In the genomic region with DNA sequence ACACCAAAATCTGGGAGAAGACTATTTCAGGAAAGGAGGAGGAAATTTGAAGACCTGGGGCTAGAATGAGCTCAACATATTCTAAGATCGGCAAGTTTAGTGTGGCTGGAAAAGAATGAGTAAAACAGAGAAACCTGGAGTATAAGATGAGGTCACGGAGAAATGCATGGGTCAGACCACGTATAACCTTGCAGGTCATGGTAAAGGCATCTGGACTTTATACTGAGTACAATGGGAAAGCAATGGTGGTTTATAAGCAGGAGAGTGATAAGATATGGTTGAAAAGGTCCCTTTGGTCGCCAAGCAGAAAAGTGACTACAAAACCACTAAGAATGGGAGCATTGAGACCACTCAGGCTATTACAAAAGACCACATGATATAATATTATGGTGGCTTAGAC, we compare ENCODE assay signal across 28 cellular contexts.
"Had no signal": no experiment of that assay in that cellular context is flagged by ENCODE, and none has a peak within 500 bp of the region (broad histone marks: within the 10 kb centered on the region; RNA-seq: fewer than 3 reads in every experiment).

No MANE protein-coding gene starts in this region.

- H3K4me3 ChIP-seq: adrenal gland, body of pancreas, esophagus muscularis mucosa, gastroesophageal sphincter had no signal

- H3K9me3 Mint-ChIP-seq: activated CD4-positive, alpha-beta memory T cell treated with anti-CD3 and anti-CD28 coated beads, Interleukin-2, amount 10 ng/mL, durations not matched to agents 7 days and 5 days; activated CD4-positive, alpha-beta T cell treated with anti-CD3 and anti-CD28 coated beads, Interleukin-2, amount 10 ng/mL, durations not matched to agents 7 days and 5 days; activated naive CD4-positive, alpha-beta T cell treated with anti-CD3 and anti-CD28 coated beads, Interleukin-2, amount 10 ng/mL, durations not matched to agents 7 days and 5 days; activated naive CD4-positive, alpha-beta T cell treated with anti-CD3 and anti-CD28 coated beads, Interleukin-2, amount 50 U/mL, for 72 hours; activated T-cell treated with anti-CD3 and anti-CD28 coated beads, Interleukin-2, amount 50 U/mL, for 24 hours; activated T-cell treated with anti-CD3 and anti-CD28 coated beads, Interleukin-2, amount 50 U/mL, for 72 hours; effector memory CD8-positive, alpha-beta T cell had no signal

- DNase-seq: activated CD4-positive, alpha-beta memory T cell treated with anti-CD3 and anti-CD28 coated beads, Interleukin-2, amount 10 ng/mL, durations not matched to agents 7 days and 5 days; activated CD4-positive, alpha-beta T cell treated with anti-CD3 and anti-CD28 coated beads for 1 hour; activated CD4-positive, alpha-beta T cell treated with anti-CD3 and anti-CD28 coated beads for 4 hours; activated CD4-positive, alpha-beta T cell treated with anti-CD3 and anti-CD28 coated beads, Interleukin-2, amount 10 ng/mL, durations not matched to agents 7 days and 5 days; activated CD4-positive, alpha-beta T cell treated with anti-CD3 and anti-CD28 coated beads, Interleukin-2, amount 50 U/mL, for 4 hours; activated CD8-positive, alpha-beta memory T cell treated with anti-CD3 and anti-CD28 coated beads, Interleukin-2, amount 50 U/mL, for 48 hours; activated gamma-delta T cell; activated naive CD4-positive, alpha-beta T cell; activated naive CD4-positive, alpha-beta T cell treated with anti-CD3 and anti-CD28 coated beads, Interleukin-2, amount 10 ng/mL, durations not matched to agents 7 days and 5 days; activated T-cell treated with anti-CD3 and anti-CD28 coated beads for 4 hours; activated T-cell treated with anti-CD3 and anti-CD28 coated beads, Interleukin-2, amount 50 U/mL, for 24 hours; activated T-cell treated with anti-CD3 and anti-CD28 coated beads, Interleukin-2, amount 50 U/mL, for 72 hours; adrenal gland; amygdala; aorta; body of pancreas; caudate nucleus; cortex of kidney; dermis blood vessel endothelial cell; effector CD4-positive, alpha-beta T cell; effector memory CD8-positive, alpha-beta T cell; erythroblast; foreskin keratinocyte; T-helper 2 cell had no signal

- H3K27me3 ChIP-seq: adrenal gland, body of pancreas, esophagus muscularis mucosa, foreskin keratinocyte, gastroesophageal sphincter had no signal

- H3K27ac Mint-ChIP-seq: activated CD4-positive, alpha-beta memory T cell treated with anti-CD3 and anti-CD28 coated beads, Interleukin-2, amount 10 ng/mL, durations not matched to agents 7 days and 5 days; activated CD4-positive, alpha-beta T cell treated with anti-CD3 and anti-CD28 coated beads, Interleukin-2, amount 10 ng/mL, durations not matched to agents 7 days and 5 days; activated naive CD4-positive, alpha-beta T cell treated with anti-CD3 and anti-CD28 coated beads, Interleukin-2, amount 10 ng/mL, durations not matched to agents 7 days and 5 days; activated naive CD4-positive, alpha-beta T cell treated with anti-CD3 and anti-CD28 coated beads, Interleukin-2, amount 50 U/mL, for 72 hours; activated T-cell treated with anti-CD3 and anti-CD28 coated beads, Interleukin-2, amount 50 U/mL, for 24 hours; activated T-cell treated with anti-CD3 and anti-CD28 coated beads, Interleukin-2, amount 50 U/mL, for 72 hours; effector memory CD8-positive, alpha-beta T cell had no signal

- H3K27me3 Mint-ChIP-seq: activated CD4-positive, alpha-beta memory T cell treated with anti-CD3 and anti-CD28 coated beads, Interleukin-2, amount 10 ng/mL, durations not matched to agents 7 days and 5 days; activated CD4-positive, alpha-beta T cell treated with anti-CD3 and anti-CD28 coated beads, Interleukin-2, amount 10 ng/mL, durations not matched to agents 7 days and 5 days; activated naive CD4-positive, alpha-beta T cell treated with anti-CD3 and anti-CD28 coated beads, Interleukin-2, amount 10 ng/mL, durations not matched to agents 7 days and 5 days; activated T-cell treated with anti-CD3 and anti-CD28 coated beads, Interleukin-2, amount 50 U/mL, for 24 hours; effector memory CD8-positive, alpha-beta T cell had no signal

- H3K4me3 Mint-ChIP-seq: activated CD4-positive, alpha-beta memory T cell treated with anti-CD3 and anti-CD28 coated beads, Interleukin-2, amount 10 ng/mL, durations not matched to agents 7 days and 5 days; activated CD4-positive, alpha-beta T cell treated with anti-CD3 and anti-CD28 coated beads, Interleukin-2, amount 10 ng/mL, durations not matched to agents 7 days and 5 days; activated naive CD4-positive, alpha-beta T cell treated with anti-CD3 and anti-CD28 coated beads, Interleukin-2, amount 10 ng/mL, durations not matched to agents 7 days and 5 days; activated T-cell treated with anti-CD3 and anti-CD28 coated beads, Interleukin-2, amount 50 U/mL, for 24 hours; activated T-cell treated with anti-CD3 and anti-CD28 coated beads, Interleukin-2, amount 50 U/mL, for 72 hours; effector memory CD8-positive, alpha-beta T cell had no signal

- H3K4me1 ChIP-seq: adrenal gland, body of pancreas, foreskin keratinocyte, gastroesophageal sphincter had no signal

- FAIRE-seq: colon had no signal

- ATAC-seq: activated naive CD4-positive, alpha-beta T cell treated with anti-CD3 and anti-CD28 coated beads, Interleukin-2, amount 50 U/mL, for 72 hours; activated T-cell treated with anti-CD3 and anti-CD28 coated beads, Interleukin-2, amount 50 U/mL, for 72 hours; body of pancreas; effector memory CD8-positive, alpha-beta T cell; foreskin keratinocyte; gastroesophageal sphincter had no signal

- H3K27ac ChIP-seq: adrenal gland, body of pancreas, esophagus muscularis mucosa, foreskin keratinocyte, gastroesophageal sphincter had no signal

- H3K4me1 Mint-ChIP-seq: activated CD4-positive, alpha-beta T cell treated with anti-CD3 and anti-CD28 coated beads, Interleukin-2, amount 10 ng/mL, durations not matched to agents 7 days and 5 days; activated naive CD4-positive, alpha-beta T cell treated with anti-CD3 and anti-CD28 coated beads, Interleukin-2, amount 10 ng/mL, durations not matched to agents 7 days and 5 days had no signal

- H3K9me3 ChIP-seq: adrenal gland, body of pancreas, esophagus muscularis mucosa, gastroesophageal sphincter had no signal
